Comparison of ENCODE assay signal across 9 cellular contexts in the genomic region with DNA sequence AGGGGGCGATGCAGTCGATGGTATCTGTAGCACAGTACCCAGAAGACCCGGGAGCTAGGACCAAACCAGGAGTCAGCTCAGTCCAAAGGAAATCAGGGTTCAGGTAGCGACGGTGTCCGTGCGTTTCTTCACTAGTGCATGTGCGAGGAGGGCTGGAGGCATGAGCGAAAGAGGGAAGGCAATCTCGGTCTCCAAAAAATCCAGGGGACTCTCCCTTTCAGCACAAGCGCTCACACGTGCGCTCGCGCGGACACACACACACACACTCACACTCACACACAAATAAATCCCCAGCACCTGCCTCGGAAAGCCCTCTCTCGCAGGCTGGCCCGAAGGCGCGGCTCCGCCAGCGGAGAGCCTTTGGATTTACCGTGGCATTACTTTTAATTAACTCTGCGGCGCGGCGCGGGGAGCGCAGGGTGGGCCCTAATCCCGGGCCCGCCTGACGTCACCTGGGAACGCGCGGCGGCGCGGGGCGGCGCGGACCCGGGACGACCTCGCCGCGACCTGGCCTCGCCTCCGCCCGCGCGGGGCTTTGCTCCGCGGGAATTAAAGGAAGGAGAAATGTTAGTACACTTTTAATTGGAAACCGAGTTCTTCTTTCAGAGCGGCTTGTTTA.
DNase-seq lines count a peak whose midpoint lies in the region; ATAC-seq and TF ChIP-seq lines count a peak whose summit lies in the region.
"Had no signal": no experiment of that assay in that cellular context is flagged by ENCODE, and none has a peak within 500 bp of the region (broad histone marks: within the 10 kb centered on the region; RNA-seq: fewer than 3 reads in every experiment).

No MANE protein-coding gene starts in this region.

- H3K36me3 ChIP-seq in iPS-20b (ENCODE audit: insufficient read depth, low read depth, low read length) (no peaks in the 10 kb centered on the region), smooth muscle cell (ENCODE audit: low read depth) (no peaks in the 10 kb centered on the region)

- peak overlapping the region; percentile 36 for H3K4me3 ChIP-seq in LNCaP clone FGC (ENCODE audit: low read depth, low read length)
- H3K4me3 ChIP-seq in iPS-20b (ENCODE audit: low read length), result peak overlapping the region; percentile 72
- H3K4me3 ChIP-seq in smooth muscle cell, result peak overlapping the region; percentile 45

- peaks cover 3% of the 10 kb centered on the region; the same call in 1 of the 2 replicates for H3K4me1 ChIP-seq in iPS-20b (ENCODE audit: insufficient read depth, low read length)
- H3K4me1 ChIP-seq in smooth muscle cell (ENCODE audit: low read depth), result peaks cover 16% of the 10 kb centered on the region

- H3K27ac ChIP-seq in iPS-20b (ENCODE audit: low read length) (no peak overlapping the region), smooth muscle cell (ENCODE audit: low read depth) (no peak overlapping the region)

- H3K9me3 ChIP-seq in iPS-20b (ENCODE audit: insufficient read depth, low read depth, low read length), result no peaks in the 10 kb centered on the region
- H3K9me3 ChIP-seq in smooth muscle cell (replicated peaks; ENCODE audit: low read depth), result no peaks in the 10 kb centered on the region

- WGBS in smooth muscle cell (ENCODE audit: low lambda C conversion rate), result 2% methylated on average over 55 of the region's 56 CpGs

- H2AFZ ChIP-seq in smooth muscle cell (ENCODE audit: low read depth), result no peak overlapping the region

- H4K20me1 ChIP-seq in smooth muscle cell (ENCODE audit: low read depth), result no peaks in the 10 kb centered on the region

- ATAC-seq in SK-N-SH treated with all-trans-retinoic acid at 6 μM for 48 hours, result peak; percentile 25; the same call in 2 of the 3 replicates
- no peak for ATAC-seq in GM18858 (IDR thresholded peaks at IDR 0.05; ENCODE audit: unreplicated experiment)
- no peak for ATAC-seq in HG02763 (IDR thresholded peaks at IDR 0.05; ENCODE audit: unreplicated experiment)

- H3F3A ChIP-seq in smooth muscle cell (ENCODE audit: low read depth), result no peaks in the 10 kb centered on the region

- H3K27me3 ChIP-seq in iPS-20b (ENCODE audit: insufficient read depth, low read length) (peaks cover 90% of the 10 kb centered on the region), smooth muscle cell (ENCODE audit: low read depth) (peaks cover 96% of the 10 kb centered on the region)

- H3K9ac ChIP-seq in iPS-20b (ENCODE audit: low read depth, low read length), result peak overlapping the region; percentile 38; the same call in 1 of the 2 replicates
- no peak overlapping the region for H3K9ac ChIP-seq in smooth muscle cell (ENCODE audit: low read depth)

- no peaks in the 10 kb centered on the region for H3K79me2 ChIP-seq in smooth muscle cell (ENCODE audit: low read depth)

- TF ChIP-seq CTCF in LNCaP clone FGC (IDR thresholded peaks at IDR 0.05; ENCODE audit: control insufficient read depth, extremely low read depth, insufficient read depth), result no peak
- no peak for TF ChIP-seq CTCF in smooth muscle cell (IDR thresholded peaks at IDR 0.05; ENCODE audit: borderline replicate concordance, insufficient read depth, poor library complexity, severe bottlenecking)

- DNase-seq in LNCaP clone FGC (ENCODE audit: low read depth) (no peak), smooth muscle cell (lab: John Stamatoyannopoulos, UW; ENCODE audit: unreplicated experiment) (no peak), SW 1271 (lab: John Stamatoyannopoulos, UW) (no peak)
- DNase-seq in activated effector memory CD4-positive, alpha-beta T cell treated with anti-CD3 and anti-CD28 coated beads, Interleukin-2, amount 50 U/mL, for 16 hours, result no peak
- DNase-seq: immature natural killer cell had no signal

- H3K4me2 ChIP-seq in smooth muscle cell, result peak overlapping the region; percentile 88

TF ChIP-seq in SK-N-SH treated with all-trans-retinoic acid at 6 μM for 48 hours, 23 proteins besides CTCF, POLR2A, EP300 and RAD21:
- TF ChIP-seq SNAI2 (CRISPR knock-in tag; IDR thresholded peaks at IDR 0.05) (no peak), ARNTL (CRISPR knock-in tag; IDR thresholded peaks at IDR 0.05; ENCODE audit: borderline replicate concordance, low read depth) (no peak), ZC3H10 (CRISPR knock-in tag; IDR thresholded peaks at IDR 0.05) (no peak), CSDC2 (CRISPR knock-in tag; IDR thresholded peaks at IDR 0.05) (no peak), TSHZ2 (CRISPR knock-in tag; IDR thresholded peaks at IDR 0.05) (no peak), ZFP30 (CRISPR knock-in tag; IDR thresholded peaks at IDR 0.05) (no peak), ZFP3 (CRISPR knock-in tag; IDR thresholded peaks at IDR 0.05) (no peak), RARB (CRISPR knock-in tag; IDR thresholded peaks at IDR 0.05) (no peak), GLIS3 (CRISPR knock-in tag; IDR thresholded peaks at IDR 0.05) (no peak), TOX (CRISPR knock-in tag; IDR thresholded peaks at IDR 0.05; ENCODE audit: borderline replicate concordance) (no peak), TCF4 (CRISPR knock-in tag; IDR thresholded peaks at IDR 0.05; ENCODE audit: borderline replicate concordance) (no peak)
- TF ChIP-seq, protein P1, sequence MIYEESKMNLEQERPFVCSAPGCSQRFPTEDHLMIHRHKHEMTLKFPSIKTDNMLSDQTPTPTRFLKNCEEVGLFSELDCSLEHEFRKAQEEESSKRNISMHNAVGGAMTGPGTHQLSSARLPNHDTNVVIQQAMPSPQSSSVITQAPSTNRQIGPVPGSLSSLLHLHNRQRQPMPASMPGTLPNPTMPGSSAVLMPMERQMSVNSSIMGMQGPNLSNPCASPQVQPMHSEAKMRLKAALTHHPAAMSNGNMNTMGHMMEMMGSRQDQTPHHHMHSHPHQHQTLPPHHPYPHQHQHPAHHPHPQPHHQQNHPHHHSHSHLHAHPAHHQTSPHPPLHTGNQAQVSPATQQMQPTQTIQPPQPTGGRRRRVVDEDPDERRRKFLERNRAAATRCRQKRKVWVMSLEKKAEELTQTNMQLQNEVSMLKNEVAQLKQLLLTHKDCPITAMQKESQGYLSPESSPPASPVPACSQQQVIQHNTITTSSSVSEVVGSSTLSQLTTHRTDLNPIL (CRISPR knock-in tag; IDR thresholded peaks at IDR 0.05; ENCODE audit: low read depth), result no peak
- TF ChIP-seq, protein P2, sequence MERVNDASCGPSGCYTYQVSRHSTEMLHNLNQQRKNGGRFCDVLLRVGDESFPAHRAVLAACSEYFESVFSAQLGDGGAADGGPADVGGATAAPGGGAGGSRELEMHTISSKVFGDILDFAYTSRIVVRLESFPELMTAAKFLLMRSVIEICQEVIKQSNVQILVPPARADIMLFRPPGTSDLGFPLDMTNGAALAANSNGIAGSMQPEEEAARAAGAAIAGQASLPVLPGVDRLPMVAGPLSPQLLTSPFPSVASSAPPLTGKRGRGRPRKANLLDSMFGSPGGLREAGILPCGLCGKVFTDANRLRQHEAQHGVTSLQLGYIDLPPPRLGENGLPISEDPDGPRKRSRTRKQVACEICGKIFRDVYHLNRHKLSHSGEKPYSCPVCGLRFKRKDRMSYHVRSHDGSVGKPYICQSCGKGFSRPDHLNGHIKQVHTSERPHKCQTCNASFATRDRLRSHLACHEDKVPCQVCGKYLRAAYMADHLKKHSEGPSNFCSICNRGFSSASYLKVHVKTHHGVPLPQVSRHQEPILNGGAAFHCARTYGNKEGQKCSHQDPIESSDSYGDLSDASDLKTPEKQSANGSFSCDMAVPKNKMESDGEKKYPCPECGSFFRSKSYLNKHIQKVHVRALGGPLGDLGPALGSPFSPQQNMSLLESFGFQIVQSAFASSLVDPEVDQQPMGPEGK (CRISPR knock-in tag; IDR thresholded peaks at IDR 0.05; ENCODE audit: borderline replicate concordance), result no peak
